Comparison of ENCODE assay signal across 12 cellular contexts in the genomic region with DNA sequence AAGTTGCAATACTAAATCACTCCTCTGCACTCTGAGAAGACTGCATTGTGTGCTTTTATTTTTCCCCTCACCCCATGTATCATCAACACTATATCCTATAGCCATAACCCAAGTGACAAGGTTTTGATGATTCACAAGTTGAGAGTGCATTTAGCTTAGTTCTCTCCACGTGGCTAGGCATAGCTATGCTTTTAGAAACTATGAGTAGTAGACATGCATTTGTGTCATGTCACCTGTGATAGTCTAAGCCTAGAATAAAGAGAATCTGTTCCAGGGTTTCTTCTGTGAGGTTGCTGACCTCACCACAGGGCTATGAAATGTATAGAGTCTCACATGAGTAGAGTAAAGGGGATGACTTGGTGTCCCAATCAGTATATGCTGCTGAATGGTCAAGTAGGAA.
DNase-seq lines count a peak whose midpoint lies in the region; ATAC-seq and TF ChIP-seq lines count a peak whose summit lies in the region.
"Had no signal": no experiment of that assay in that cellular context is flagged by ENCODE, and none has a peak within 500 bp of the region (broad histone marks: within the 10 kb centered on the region; RNA-seq: fewer than 3 reads in every experiment).

No MANE protein-coding gene starts in this region.

- POLR2A ChIA-PET in MCF 10A (lab: Yijun Ruan, JAX) = no interaction called here

- H3K27ac ChIP-seq in mammary epithelial cell (ENCODE audit: insufficient read depth, low read depth, low read length) (no peak overlapping the region), SK-N-MC (peak overlapping the region; percentile 62), foreskin keratinocyte (no peak overlapping the region)
- H3K27ac ChIP-seq: BLaER1 had no signal

- intact Hi-C loops in mammary epithelial cell (cut with micrococcal nuclease) = no loop called here
- intact Hi-C loops in MCF 10A (cut with micrococcal nuclease) = no loop called here

- no peaks in the 10 kb centered on the region for H3K4me1 Mint-ChIP-seq in MCF 10A (ENCODE audit: insufficient read depth, unreplicated experiment)
- H3K4me1 Mint-ChIP-seq: CD4-positive, CD25-positive, alpha-beta regulatory T cell had no signal

- H3K4me3 ChIP-seq in mammary epithelial cell (replicated peaks in 1 of 3; ENCODE audit: insufficient read depth in 1 of 3, low read depth in 2 of 3, low read length in 3 of 3) (no peak overlapping the region), SK-N-MC (no peak overlapping the region)
- H3K4me3 ChIP-seq: BLaER1 had no signal

- no peak overlapping the region for H2AFZ ChIP-seq in mammary epithelial cell (ENCODE audit: low read depth, low read length)

- H3K9ac ChIP-seq in mammary epithelial cell (ENCODE audit: insufficient read depth, low read length) (no peak overlapping the region), SK-N-MC (ENCODE audit: insufficient read length) (no peak overlapping the region)
- H3K9ac ChIP-seq: BLaER1 had no signal

- peak; percentile 83 for ATAC-seq in foreskin keratinocyte
- no peak for ATAC-seq in HG03108 (IDR thresholded peaks at IDR 0.05; ENCODE audit: unreplicated experiment)
- ATAC-seq in GM21390 (IDR thresholded peaks at IDR 0.05; ENCODE audit: unreplicated experiment) = no peak

- H4K20me1 ChIP-seq in mammary epithelial cell (ENCODE audit: insufficient read depth, low read length) = no peaks in the 10 kb centered on the region
- H4K20me1 ChIP-seq: BLaER1 had no signal

- 13% methylated on average over 1 of the region's 1 CpG for WGBS in mammary epithelial cell (ENCODE audit: low coverage, missing lambda C conversion rate)

- H3K36me3 Mint-ChIP-seq in MCF 10A (ENCODE audit: insufficient read depth, unreplicated experiment) = no peaks in the 10 kb centered on the region
- H3K36me3 Mint-ChIP-seq: CD4-positive, CD25-positive, alpha-beta regulatory T cell had no signal

- TF ChIP-seq CTCF in mammary epithelial cell (conservative IDR thresholded peaks at IDR 0.05 in 1 of 2, IDR thresholded peaks at IDR 0.05 in 1 of 2; ENCODE audit: extremely low read depth in 1 of 2, insufficient read depth in 1 of 2, low read depth in 1 of 2, low read length in 2 of 2) (no peak), MCF 10A (IDR thresholded peaks at IDR 0.05; ENCODE audit: unreplicated experiment) (no peak), foreskin keratinocyte (conservative IDR thresholded peaks at IDR 0.05) (no peak)

- H3K27me3 Mint-ChIP-seq in MCF 10A (ENCODE audit: insufficient read depth, unreplicated experiment) = peaks cover 47% of the 10 kb centered on the region

- dilution Hi-C loops in mammary epithelial cell (cut with HindIII; ENCODE audit: low sequenced_read_pairs) = no loop called here

- CTCF ChIA-PET in mammary epithelial cell (lab: Charles Lee; ENCODE audit: low non-redundant PET) = no interaction called here
- CTCF ChIA-PET in MCF 10A (lab: Yijun Ruan, JAX) = no interaction called here

- H3K36me3 ChIP-seq in mammary epithelial cell (ENCODE audit: insufficient read depth, low read length) = no peaks in the 10 kb centered on the region
- no peaks in the 10 kb centered on the region for H3K36me3 ChIP-seq in SK-N-MC (ENCODE audit: insufficient read depth, low read length)
- H3K36me3 ChIP-seq: BLaER1 had no signal

- H3K27me3 ChIP-seq in mammary epithelial cell (ENCODE audit: insufficient read depth, low read length) = no peaks in the 10 kb centered on the region
- H3K27me3 ChIP-seq in foreskin keratinocyte = no peaks in the 10 kb centered on the region
- H3K27me3 ChIP-seq: BLaER1 had no signal

- in situ Hi-C loops in mammary epithelial cell (cut with MboI; ENCODE audit: low sequenced_read_pairs in 2 of 2) = no loop called here

- H3K79me2 ChIP-seq in mammary epithelial cell (ENCODE audit: insufficient read depth, low read length) = no peaks in the 10 kb centered on the region

- no peak overlapping the region for H3K4me3 Mint-ChIP-seq in MCF 10A (ENCODE audit: unreplicated experiment)
- H3K4me3 Mint-ChIP-seq: CD4-positive, CD25-positive, alpha-beta regulatory T cell had no signal

- H3K9me3 ChIP-seq in mammary epithelial cell (replicated peaks; ENCODE audit: insufficient read depth, low read length) (no peaks in the 10 kb centered on the region), SK-N-MC (ENCODE audit: low read depth, low read length) (no peaks in the 10 kb centered on the region)
- H3K9me3 ChIP-seq: BLaER1 had no signal

- no peak overlapping the region for H3K4me2 ChIP-seq in mammary epithelial cell (ENCODE audit: insufficient read depth, low read depth, low read length)
- H3K4me2 ChIP-seq: BLaER1 had no signal

- H3K4me1 ChIP-seq in mammary epithelial cell (ENCODE audit: insufficient read depth, low read length) (no peaks in the 10 kb centered on the region), foreskin keratinocyte (no peaks in the 10 kb centered on the region)

- no peaks in the 10 kb centered on the region for H3K9me3 Mint-ChIP-seq in MCF 10A (ENCODE audit: unreplicated experiment)

- no peak overlapping the region for H3K27ac Mint-ChIP-seq in MCF 10A (ENCODE audit: low read depth, unreplicated experiment)
- H3K27ac Mint-ChIP-seq: CD4-positive, CD25-positive, alpha-beta regulatory T cell had no signal

- BruUV-seq in mammary epithelial cell (replicated peaks; lab: Mats Ljungman, UMichigan) (no TSS peak), MCF 10A (replicated peaks; lab: Mats Ljungman, UMichigan) (no TSS peak)

- DNase-seq in mammary epithelial cell (peak; percentile 0), MCF 10A (ENCODE audit: unreplicated experiment) (no peak), SK-N-MC (ENCODE audit: low read depth, low spot score) (no peak), foreskin keratinocyte (peak in 1 of 2 donors; percentile 38)
- no peak for DNase-seq in stimulated activated CD4-positive, alpha-beta T cell treated with anti-CD3 and anti-CD28 coated beads, Interleukin-2, amount 100 ng/mL, for 48 hours
- DNase-seq: 8988T; AML-193; CD4-positive, CD25-positive, alpha-beta regulatory T cell; DMS53 had no signal
